8 cellular contexts compared by ENCODE assay signal in the genomic region with DNA sequence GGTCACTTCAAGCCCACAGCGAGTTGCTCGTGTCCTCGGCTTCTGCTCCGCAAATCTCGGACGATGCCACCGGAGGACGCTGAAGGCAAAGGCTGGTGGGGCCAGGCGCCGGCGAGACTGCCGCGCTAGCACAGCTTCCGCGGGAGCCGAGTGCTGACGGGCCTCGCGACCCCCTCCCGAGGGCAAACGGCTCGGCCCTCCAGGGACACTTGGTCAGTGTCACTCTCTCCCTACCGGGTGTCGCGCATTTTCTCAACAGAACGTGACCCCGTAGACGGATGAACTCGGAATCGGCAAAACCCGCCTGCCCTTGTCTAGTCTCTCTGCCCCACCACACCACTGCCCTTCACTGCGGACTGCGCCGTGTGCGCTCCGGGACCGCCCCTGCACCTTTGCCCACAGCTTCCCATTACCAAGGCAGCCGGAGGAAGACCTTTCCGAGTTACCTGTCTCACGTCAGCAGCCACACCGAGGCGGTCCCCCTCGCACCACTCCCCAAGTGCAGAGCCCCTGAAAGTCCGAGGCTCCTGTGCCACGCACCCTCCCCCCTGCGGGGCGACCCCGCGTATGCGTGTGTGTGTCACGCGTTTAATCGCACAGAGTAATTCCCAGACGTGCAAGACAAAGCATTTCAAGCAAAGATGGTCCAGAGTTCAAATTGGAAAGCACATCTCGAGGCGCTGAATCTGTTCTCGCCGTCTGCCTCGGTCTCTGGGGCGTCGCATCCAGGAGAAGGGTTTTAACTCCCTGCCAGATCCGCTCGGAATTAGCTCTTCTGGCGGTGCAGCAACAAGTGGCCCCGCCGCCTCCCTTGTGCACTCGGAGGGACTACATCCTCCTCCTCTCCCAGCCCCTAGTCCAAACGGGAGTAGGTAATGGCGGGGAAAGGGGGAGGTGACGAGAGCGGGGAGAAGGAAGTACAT.
A peak's percentile ranks its signal among the peaks of the same experiment; 100 is the strongest.
DNase-seq lines count a peak whose midpoint lies in the region; ATAC-seq and TF ChIP-seq lines count a peak whose summit lies in the region.

No MANE protein-coding gene starts in this region.

- ATAC-seq in Panc1, result peak; percentile 60
- no peak for ATAC-seq in GM18858 (IDR thresholded peaks at IDR 0.05; ENCODE audit: unreplicated experiment)

- TF ChIP-seq CTCF in GM20000 (IDR thresholded peaks at IDR 0.05; ENCODE audit: extremely low read depth, missing control alignments), result peak; percentile 42
- TF ChIP-seq CTCF in Panc1 (IDR thresholded peaks at IDR 0.05), result peak; percentile 54

- H3K9me3 ChIP-seq in BLaER1, result peaks cover 24% of the 10 kb centered on the region; the same call in 1 of the 2 replicates
- no peaks in the 10 kb centered on the region for H3K9me3 ChIP-seq in Panc1 (ENCODE audit: control insufficient read depth, insufficient read depth, low read depth, low read length)

- H3K4me2 ChIP-seq in BLaER1, result peak overlapping the region; percentile 99

- H3K4me1 ChIP-seq in BLaER1 (peaks cover 47% of the 10 kb centered on the region), Panc1 (ENCODE audit: control insufficient read depth, insufficient read depth, low read length) (peaks cover 7% of the 10 kb centered on the region)

- POLR2A ChIA-PET in Panc1 (lab: Charles Lee), result no interaction called here

- H4K20me1 ChIP-seq in BLaER1, result peaks cover 53% of the 10 kb centered on the region

- H3K36me3 ChIP-seq in BLaER1, result no peaks in the 10 kb centered on the region
- H3K36me3 ChIP-seq in Panc1 (ENCODE audit: control insufficient read depth, insufficient read depth, low read length), result no peaks in the 10 kb centered on the region

- no TSS peak for BruUV-seq in Panc1 (replicated peaks; lab: Mats Ljungman, UMichigan)

- CTCF ChIA-PET in Panc1 (lab: Charles Lee), result interaction anchor here (0.7 kb wide), 1 partner anchor 119 kb away, joined by 4 read pairs; no protein-coding TSS in a partner anchor

- peak overlapping the region; percentile 67 for H3K4me3 ChIP-seq in BLaER1
- peak overlapping the region; percentile 17 to 47; a peak in 3 of 4 replicates for H3K4me3 ChIP-seq in Panc1 (ENCODE audit: low read depth in 2 of 2, low read length in 2 of 2)

- H3K27me3 ChIP-seq in BLaER1 (peaks cover 90% of the 10 kb centered on the region), Panc1 (ENCODE audit: control insufficient read depth, insufficient read depth, low read length) (peaks cover 42% of the 10 kb centered on the region)

- in situ Hi-C loops in Panc1 (cut with HindIII; ENCODE audit: low pct_unique_long_range_greater_than_20kb, low sequenced_read_pairs), result no loop called here

- DNase-seq in GM20000 (ENCODE audit: low spot score) (peak; percentile 72), Panc1 (ENCODE audit: low read depth, low spot score) (no peak), ecto neural progenitor cell (ENCODE audit: low spot score) (peak; percentile 76), midbrain (lab: John Stamatoyannopoulos, UW) (peak; percentile 47), RKO (ENCODE audit: low spot score) (no peak), activated gamma-delta T cell treated with Interleukin-2 at 50 U/mL for 16 hours (no peak)

- H3K27ac ChIP-seq in BLaER1 (no peak overlapping the region), Panc1 (ENCODE audit: low read length) (no peak overlapping the region)

- H3K9ac ChIP-seq in BLaER1, result no peak overlapping the region

- intact Hi-C loops in Panc1 (cut with micrococcal nuclease; ENCODE audit: unreplicated experiment), result no loop called here

Comparison
In these comparisons a context has a peak if more than half of its experiments do, and no peak if none do; other contexts are left out.
1. DNase-seq: peak in GM20000 (single experiment), ecto neural progenitor cell (single experiment) and midbrain (single experiment); none in Panc1 (single experiment), RKO (single experiment) and activated gamma-delta T cell treated with Interleukin-2 at 50 U/mL for 16 hours (single experiment).